1 cellular context compared by ENCODE assay signal in the genomic region with DNA sequence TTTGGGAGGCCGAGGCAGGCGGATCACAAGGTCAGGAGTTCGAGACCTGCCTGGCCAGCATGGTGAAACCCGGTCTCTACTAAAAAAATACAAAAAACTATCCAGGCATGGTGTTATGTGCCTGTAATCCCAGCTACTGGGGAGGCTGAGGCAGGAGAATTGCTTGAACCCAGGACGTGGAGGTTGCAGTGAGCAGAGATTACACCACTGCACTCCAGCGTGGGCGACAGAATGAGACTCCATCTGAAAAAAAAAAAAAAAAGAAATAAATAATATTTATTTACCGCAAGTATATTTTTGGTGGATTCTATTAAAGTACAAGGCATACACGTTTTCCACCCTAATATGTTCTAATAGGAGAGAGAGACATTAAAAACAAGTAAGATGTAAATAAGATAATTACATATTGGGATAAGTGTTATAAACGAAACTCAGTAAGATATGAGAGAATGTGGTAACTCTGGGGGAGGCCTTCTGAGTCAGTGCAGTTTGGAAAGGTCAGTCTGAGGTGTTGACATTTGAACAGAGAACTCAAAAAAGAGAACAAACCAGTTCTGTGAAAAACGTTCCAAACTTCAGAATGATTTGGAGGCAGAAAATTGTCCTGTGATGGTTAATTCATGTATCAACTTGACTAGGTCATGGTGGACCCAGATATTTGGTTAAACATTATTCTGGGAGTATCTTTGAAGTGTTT.
TF ChIP-seq lines count a peak whose summit lies in the region.

No MANE protein-coding gene starts in this region.

TF ChIP-seq in WTC11, 78 proteins besides CTCF, POLR2A, EP300 and RAD21 (continued from another document):
- TF ChIP-seq, protein P1, sequence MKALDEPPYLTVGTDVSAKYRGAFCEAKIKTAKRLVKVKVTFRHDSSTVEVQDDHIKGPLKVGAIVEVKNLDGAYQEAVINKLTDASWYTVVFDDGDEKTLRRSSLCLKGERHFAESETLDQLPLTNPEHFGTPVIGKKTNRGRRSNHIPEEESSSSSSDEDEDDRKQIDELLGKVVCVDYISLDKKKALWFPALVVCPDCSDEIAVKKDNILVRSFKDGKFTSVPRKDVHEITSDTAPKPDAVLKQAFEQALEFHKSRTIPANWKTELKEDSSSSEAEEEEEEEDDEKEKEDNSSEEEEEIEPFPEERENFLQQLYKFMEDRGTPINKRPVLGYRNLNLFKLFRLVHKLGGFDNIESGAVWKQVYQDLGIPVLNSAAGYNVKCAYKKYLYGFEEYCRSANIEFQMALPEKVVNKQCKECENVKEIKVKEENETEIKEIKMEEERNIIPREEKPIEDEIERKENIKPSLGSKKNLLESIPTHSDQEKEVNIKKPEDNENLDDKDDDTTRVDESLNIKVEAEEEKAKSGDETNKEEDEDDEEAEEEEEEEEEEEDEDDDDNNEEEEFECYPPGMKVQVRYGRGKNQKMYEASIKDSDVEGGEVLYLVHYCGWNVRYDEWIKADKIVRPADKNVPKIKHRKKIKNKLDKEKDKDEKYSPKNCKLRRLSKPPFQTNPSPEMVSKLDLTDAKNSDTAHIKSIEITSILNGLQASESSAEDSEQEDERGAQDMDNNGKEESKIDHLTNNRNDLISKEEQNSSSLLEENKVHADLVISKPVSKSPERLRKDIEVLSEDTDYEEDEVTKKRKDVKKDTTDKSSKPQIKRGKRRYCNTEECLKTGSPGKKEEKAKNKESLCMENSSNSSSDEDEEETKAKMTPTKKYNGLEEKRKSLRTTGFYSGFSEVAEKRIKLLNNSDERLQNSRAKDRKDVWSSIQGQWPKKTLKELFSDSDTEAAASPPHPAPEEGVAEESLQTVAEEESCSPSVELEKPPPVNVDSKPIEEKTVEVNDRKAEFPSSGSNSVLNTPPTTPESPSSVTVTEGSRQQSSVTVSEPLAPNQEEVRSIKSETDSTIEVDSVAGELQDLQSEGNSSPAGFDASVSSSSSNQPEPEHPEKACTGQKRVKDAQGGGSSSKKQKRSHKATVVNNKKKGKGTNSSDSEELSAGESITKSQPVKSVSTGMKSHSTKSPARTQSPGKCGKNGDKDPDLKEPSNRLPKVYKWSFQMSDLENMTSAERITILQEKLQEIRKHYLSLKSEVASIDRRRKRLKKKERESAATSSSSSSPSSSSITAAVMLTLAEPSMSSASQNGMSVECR (CRISPR knock-in tag; IDR thresholded peaks at IDR 0.05; ENCODE audit: borderline replicate concordance), result no peak
- TF ChIP-seq SOX15 (CRISPR knock-in tag; IDR thresholded peaks at IDR 0.05), result no peak
- no peak for TF ChIP-seq FOXP1 (CRISPR knock-in tag; IDR thresholded peaks at IDR 0.05; ENCODE audit: borderline replicate concordance)
- no peak for TF ChIP-seq ELF4 (CRISPR knock-in tag; IDR thresholded peaks at IDR 0.05; ENCODE audit: low read depth)
- no peak for TF ChIP-seq ZNF396 (CRISPR knock-in tag; IDR thresholded peaks at IDR 0.05; ENCODE audit: borderline replicate concordance)
- TF ChIP-seq AFF4 (CRISPR knock-in tag; IDR thresholded peaks at IDR 0.05; ENCODE audit: borderline replicate concordance), result no peak
- TF ChIP-seq NFATC4 (CRISPR knock-in tag; IDR thresholded peaks at IDR 0.05), result no peak
- TF ChIP-seq, protein P2, sequence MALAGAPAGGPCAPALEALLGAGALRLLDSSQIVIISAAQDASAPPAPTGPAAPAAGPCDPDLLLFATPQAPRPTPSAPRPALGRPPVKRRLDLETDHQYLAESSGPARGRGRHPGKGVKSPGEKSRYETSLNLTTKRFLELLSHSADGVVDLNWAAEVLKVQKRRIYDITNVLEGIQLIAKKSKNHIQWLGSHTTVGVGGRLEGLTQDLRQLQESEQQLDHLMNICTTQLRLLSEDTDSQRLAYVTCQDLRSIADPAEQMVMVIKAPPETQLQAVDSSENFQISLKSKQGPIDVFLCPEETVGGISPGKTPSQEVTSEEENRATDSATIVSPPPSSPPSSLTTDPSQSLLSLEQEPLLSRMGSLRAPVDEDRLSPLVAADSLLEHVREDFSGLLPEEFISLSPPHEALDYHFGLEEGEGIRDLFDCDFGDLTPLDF (CRISPR knock-in tag; IDR thresholded peaks at IDR 0.05), result no peak
- no peak for TF ChIP-seq FOXK1 (CRISPR knock-in tag; IDR thresholded peaks at IDR 0.05)
- TF ChIP-seq, protein P3, sequence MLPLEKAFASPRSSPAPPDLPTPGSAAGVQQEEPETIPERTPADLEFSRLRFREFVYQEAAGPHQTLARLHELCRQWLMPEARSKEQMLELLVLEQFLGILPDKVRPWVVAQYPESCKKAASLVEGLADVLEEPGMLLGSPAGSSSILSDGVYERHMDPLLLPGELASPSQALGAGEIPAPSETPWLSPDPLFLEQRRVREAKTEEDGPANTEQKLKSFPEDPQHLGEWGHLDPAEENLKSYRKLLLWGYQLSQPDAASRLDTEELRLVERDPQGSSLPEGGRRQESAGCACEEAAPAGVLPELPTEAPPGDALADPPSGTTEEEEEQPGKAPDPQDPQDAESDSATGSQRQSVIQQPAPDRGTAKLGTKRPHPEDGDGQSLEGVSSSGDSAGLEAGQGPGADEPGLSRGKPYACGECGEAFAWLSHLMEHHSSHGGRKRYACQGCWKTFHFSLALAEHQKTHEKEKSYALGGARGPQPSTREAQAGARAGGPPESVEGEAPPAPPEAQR (CRISPR knock-in tag; IDR thresholded peaks at IDR 0.05), result no peak
- TF ChIP-seq ZNF121 (CRISPR knock-in tag; IDR thresholded peaks at IDR 0.05), result no peak
